ENCODE assay signal across 9 cellular contexts in the genomic region with DNA sequence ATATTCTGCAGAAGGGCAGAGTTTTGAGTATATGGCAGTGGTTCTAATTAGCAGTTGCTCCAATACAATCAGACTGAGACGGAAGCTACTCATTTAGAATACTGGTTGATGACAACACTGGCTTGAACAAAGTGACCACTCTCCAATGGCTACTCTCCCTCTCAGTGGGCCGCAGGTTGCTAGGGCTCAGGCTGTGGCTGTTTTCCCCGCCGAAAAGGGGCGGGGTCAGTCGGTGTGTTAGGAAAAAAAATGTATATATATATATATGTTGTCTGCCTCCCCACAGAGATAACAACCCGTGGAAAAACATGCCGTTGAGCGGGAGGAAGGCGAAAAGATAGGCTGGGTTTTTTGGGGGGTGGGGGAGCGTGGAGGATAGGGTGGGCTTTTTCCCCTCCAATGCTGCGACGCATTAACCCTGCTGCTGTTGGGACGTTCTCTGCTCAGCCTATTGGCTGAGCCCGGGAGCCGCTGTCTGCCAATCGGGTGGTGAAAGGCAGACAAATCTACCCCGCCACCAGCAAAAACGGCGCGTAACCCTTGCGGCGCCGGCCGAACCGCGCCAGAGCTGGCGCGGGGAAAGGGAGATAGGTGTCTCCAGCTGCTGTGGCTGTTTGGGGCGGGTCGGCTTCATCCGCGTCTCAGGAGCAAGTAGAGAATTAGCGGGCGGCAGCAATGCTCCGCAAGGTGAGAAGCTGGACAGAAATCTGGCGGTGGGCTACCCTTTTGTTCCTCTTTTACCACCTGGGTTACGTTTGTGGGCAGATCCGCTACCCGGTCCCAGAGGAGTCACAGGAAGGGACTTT. TPM values are rescaled to one million over a fixed set of nuclear protein-coding genes. Genes with fewer than 3 reads are reported as not detected.
DNase-seq lines count a peak whose midpoint lies in the region; ATAC-seq and TF ChIP-seq lines count a peak whose summit lies in the region.
"Had no signal": no experiment of that assay in that cellular context is flagged by ENCODE, and none has a peak within 500 bp of the region (broad histone marks: within the 10 kb centered on the region; RNA-seq: fewer than 3 reads in every experiment).

A gene (plus strand): TSS at position 532 of the 806 bp plus-strand sequence. CDS start 144 bp downstream, at position 676.

- peak; percentile 88 for DNase-seq in ELF-1 (ENCODE audit: low read depth, low spot score)
- DNase-seq in NCI-H2029 treated with DMSO at 0.1 percent for 48 hours (lab: John Stamatoyannopoulos, UW) = peak; percentile 14
- DNase-seq in effector memory CD8-positive, alpha-beta T cell = no peak
- DNase-seq in NOMO-1 treated with DMSO at 0.1 percent for 48 hours (lab: John Stamatoyannopoulos, UW; ENCODE audit: unreplicated experiment) = no peak
- DNase-seq in erythroblast (lab: John Stamatoyannopoulos, UW) = no peak
- no peak for DNase-seq in activated CD4-positive, alpha-beta memory T cell treated with anti-CD3 and anti-CD28 coated beads for 36 hours
- DNase-seq in dedifferentiated amniotic fluid mesenchymal stem cell (ENCODE audit: extremely low spot score) = no peak
- DNase-seq: activated naive CD8-positive, alpha-beta T cell treated with anti-CD3 and anti-CD28 coated beads, Interleukin-2, amount 10 ng/mL, durations not matched to agents 7 days and 5 days had no signal

- peaks cover 9% of the 10 kb centered on the region for H3K4me1 ChIP-seq in mucosa of stomach (ENCODE audit: control insufficient read depth, insufficient read depth, low read length)

- peaks cover 33% of the 10 kb centered on the region for H3K27me3 ChIP-seq in mucosa of stomach (ENCODE audit: control insufficient read depth, insufficient read depth, low read length)

- no peak for ATAC-seq in effector memory CD8-positive, alpha-beta T cell (replicated peaks)

- H3K36me3 Mint-ChIP-seq in effector memory CD8-positive, alpha-beta T cell (ENCODE audit: insufficient read depth) = no peaks in the 10 kb centered on the region
- no peaks in the 10 kb centered on the region for H3K36me3 Mint-ChIP-seq in activated CD4-positive, alpha-beta memory T cell treated with anti-CD3 and anti-CD28 coated beads for 36 hours
- H3K36me3 Mint-ChIP-seq: activated naive CD8-positive, alpha-beta T cell treated with anti-CD3 and anti-CD28 coated beads, Interleukin-2, amount 10 ng/mL, durations not matched to agents 7 days and 5 days had no signal

- no peak for TF ChIP-seq POLR2A in erythroblast (IDR thresholded peaks at IDR 0.05; ENCODE audit: low read length)

- H3K9ac ChIP-seq in mucosa of stomach (ENCODE audit: low read length) = peak within 1 kb of the TSS; percentile 7

- no peaks in the 10 kb centered on the region for H3K9me3 ChIP-seq in mucosa of stomach (ENCODE audit: control insufficient read depth, low read length)

- CTCF ChIA-PET in activated CD4-positive, alpha-beta memory T cell treated with anti-CD3 and anti-CD28 coated beads for 36 hours (lab: Charles Lee) = interaction anchor here (0.6 to 1.6 kb wide), 8 partner anchors 8 to 71 kb away, joined by 3 to 6 read pairs (median 4); a partner anchor contains a TSS

- POLR2A ChIA-PET in activated CD4-positive, alpha-beta memory T cell treated with anti-CD3 and anti-CD28 coated beads for 36 hours (lab: Charles Lee) = interaction anchor here (1.0 kb wide), 1 partner anchor 9 kb away, joined by 4 read pairs; a partner anchor contains a TSS

- intact Hi-C loops in activated CD4-positive, alpha-beta memory T cell treated with anti-CD3 and anti-CD28 coated beads for 36 hours (cut with micrococcal nuclease) = no loop called here

- no peaks in the 10 kb centered on the region for H3K9me3 Mint-ChIP-seq in effector memory CD8-positive, alpha-beta T cell
- no peaks in the 10 kb centered on the region for H3K9me3 Mint-ChIP-seq in activated CD4-positive, alpha-beta memory T cell treated with anti-CD3 and anti-CD28 coated beads for 36 hours
- H3K9me3 Mint-ChIP-seq: activated naive CD8-positive, alpha-beta T cell treated with anti-CD3 and anti-CD28 coated beads, Interleukin-2, amount 10 ng/mL, durations not matched to agents 7 days and 5 days had no signal

- H3K4me3 ChIP-seq in mucosa of stomach (ENCODE audit: low read length) = peak within 1 kb of the TSS; percentile 14

- no peak within 1 kb of the TSS for H3K27ac Mint-ChIP-seq in effector memory CD8-positive, alpha-beta T cell
- H3K27ac Mint-ChIP-seq in activated CD4-positive, alpha-beta memory T cell treated with anti-CD3 and anti-CD28 coated beads for 36 hours = no peak within 1 kb of the TSS
- H3K27ac Mint-ChIP-seq: activated naive CD8-positive, alpha-beta T cell treated with anti-CD3 and anti-CD28 coated beads, Interleukin-2, amount 10 ng/mL, durations not matched to agents 7 days and 5 days had no signal

- peak within 1 kb of the TSS; percentile 34 to 64 for H3K4me3 Mint-ChIP-seq in effector memory CD8-positive, alpha-beta T cell
- H3K4me3 Mint-ChIP-seq in activated CD4-positive, alpha-beta memory T cell treated with anti-CD3 and anti-CD28 coated beads for 36 hours = no peak within 1 kb of the TSS
- H3K4me3 Mint-ChIP-seq: activated naive CD8-positive, alpha-beta T cell treated with anti-CD3 and anti-CD28 coated beads, Interleukin-2, amount 10 ng/mL, durations not matched to agents 7 days and 5 days had no signal

- no peaks in the 10 kb centered on the region for H3K36me3 ChIP-seq in mucosa of stomach (ENCODE audit: control insufficient read depth, insufficient read depth, low read length)

- peaks cover 82 to 98% of the 10 kb centered on the region in 2 donors for H3K27me3 Mint-ChIP-seq in effector memory CD8-positive, alpha-beta T cell
- H3K27me3 Mint-ChIP-seq in activated CD4-positive, alpha-beta memory T cell treated with anti-CD3 and anti-CD28 coated beads for 36 hours = peaks cover 71% of the 10 kb centered on the region

- peaks cover 8% of the 10 kb centered on the region in 2 donors for H3K4me1 Mint-ChIP-seq in effector memory CD8-positive, alpha-beta T cell (ENCODE audit: low read depth in 2 of 2)
- peaks cover 10% of the 10 kb centered on the region for H3K4me1 Mint-ChIP-seq in activated CD4-positive, alpha-beta memory T cell treated with anti-CD3 and anti-CD28 coated beads for 36 hours (ENCODE audit: low read depth)
- H3K4me1 Mint-ChIP-seq: activated naive CD8-positive, alpha-beta T cell treated with anti-CD3 and anti-CD28 coated beads, Interleukin-2, amount 10 ng/mL, durations not matched to agents 7 days and 5 days had no signal

RNA-seq across cellular contexts. Expression of the gene that starts here (rescaled TPM):
- total RNA-seq in activated CD4-positive, alpha-beta memory T cell treated with anti-CD3 and anti-CD28 coated beads for 36 hours = not detected
- total RNA-seq: activated naive CD8-positive, alpha-beta T cell treated with anti-CD3 and anti-CD28 coated beads, Interleukin-2, amount 10 ng/mL, durations not matched to agents 7 days and 5 days had no signal

Comparison
In these comparisons a context has a peak if more than half of its experiments do, and no peak if none do; other contexts are left out.
1. DNase-seq: peak in ELF-1 (single experiment) and NCI-H2029 treated with DMSO at 0.1 percent for 48 hours (single experiment); none in effector memory CD8-positive, alpha-beta T cell (0 of 3), NOMO-1 treated with DMSO at 0.1 percent for 48 hours (single experiment), erythroblast (0 of 2), activated CD4-positive, alpha-beta memory T cell treated with anti-CD3 and anti-CD28 coated beads for 36 hours (single experiment) and dedifferentiated amniotic fluid mesenchymal stem cell (single experiment).